In the genomic region with DNA sequence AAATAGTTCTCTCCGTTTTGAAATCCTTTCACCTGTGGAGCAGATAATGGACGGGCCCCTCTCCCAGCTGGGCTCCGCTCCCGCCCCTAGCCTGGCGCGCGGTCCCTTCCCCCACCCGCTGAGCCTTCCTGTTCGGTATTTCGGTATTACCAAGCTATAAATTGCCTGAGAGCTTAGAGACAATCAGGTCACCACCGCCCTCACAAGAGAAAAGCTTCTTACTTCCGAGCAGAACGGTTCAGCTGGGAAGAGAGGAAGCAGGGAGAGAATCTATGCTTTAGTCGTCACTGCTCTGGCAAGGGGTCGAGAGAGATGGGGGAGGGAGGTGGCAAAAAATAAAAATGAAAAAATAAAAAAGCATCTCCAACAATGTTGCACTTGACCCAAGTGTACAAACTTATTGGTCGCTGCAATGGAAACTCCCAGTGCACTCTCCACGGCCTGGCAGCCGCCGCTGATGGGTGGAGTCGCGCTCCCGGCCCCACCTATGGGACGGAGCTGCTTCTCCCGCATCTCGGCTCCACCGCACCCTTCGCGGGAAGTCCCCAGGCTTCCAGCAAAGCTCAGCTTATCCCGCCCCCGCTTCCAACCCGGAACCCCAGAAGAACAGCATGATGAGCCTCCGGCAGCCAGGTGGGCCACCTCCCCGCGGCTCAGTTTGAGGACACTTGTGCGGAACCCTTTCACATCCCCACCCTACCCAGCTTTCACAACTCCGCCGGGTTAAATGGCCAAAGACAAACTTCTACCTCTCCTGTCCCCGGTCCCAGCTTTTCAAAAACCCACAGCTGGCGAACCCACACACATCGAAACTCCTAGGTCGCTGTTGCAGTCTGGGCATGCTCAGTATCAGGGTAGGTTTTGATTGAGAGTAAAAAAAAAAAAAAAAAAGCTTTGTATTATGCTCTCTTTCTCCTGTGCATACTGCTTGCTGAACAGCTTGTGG, we compare ENCODE assay signal across 8 cellular contexts. TPM values are rescaled to one million over a fixed set of nuclear protein-coding genes. Genes with fewer than 3 reads are reported as not detected.
A peak's percentile ranks its signal among the peaks of the same experiment; 100 is the strongest.
DNase-seq lines count a peak whose midpoint lies in the region; ATAC-seq and TF ChIP-seq lines count a peak whose summit lies in the region.

No MANE protein-coding gene starts in this region.

- H3K9me3 ChIP-seq in mesenchymal stem cell (ENCODE audit: control insufficient read depth, low read length) (no peaks in the 10 kb centered on the region), vagina (no peaks in the 10 kb centered on the region)

- no peak for TF ChIP-seq POLR2A in vagina (IDR thresholded peaks at IDR 0.05)

- peak overlapping the region; percentile 47 for H4K91ac ChIP-seq in mesenchymal stem cell (ENCODE audit: low read length)

- no peak for TF ChIP-seq CTCF in vagina (IDR thresholded peaks at IDR 0.05)

- peak overlapping the region; percentile 99 for H2AFZ ChIP-seq in mesenchymal stem cell (ENCODE audit: low read depth, low read length)

- peak overlapping the region; percentile 69 to 80 for H3K4ac ChIP-seq in mesenchymal stem cell (ENCODE audit: low read depth in 1 of 2, low read length in 2 of 2)

- H2BK12ac ChIP-seq in mesenchymal stem cell (ENCODE audit: low read length in 2 of 2), result peak overlapping the region in 1 of 2 experiments; percentile 84

- ATAC-seq in GM18909 (IDR thresholded peaks at IDR 0.05; ENCODE audit: poor library complexity, unreplicated experiment) (peak; percentile 56), HG03342 (IDR thresholded peaks at IDR 0.05; ENCODE audit: unreplicated experiment) (peak; percentile 63)

- peak overlapping the region; percentile 84 for H3K27ac ChIP-seq in mesenchymal stem cell (ENCODE audit: low read length, poor library complexity, severe bottlenecking)
- peak overlapping the region; percentile 42 for H3K27ac ChIP-seq in vagina

- H3K23ac ChIP-seq in mesenchymal stem cell (ENCODE audit: low read length in 2 of 2), result peak overlapping the region in 1 of 2 experiments; percentile 52

- under 1% methylated on average over 31 of the region's 41 CpGs for WGBS in mesenchymal stem cell

- DNase-seq in ACHN (peak; percentile 89), NCI-H748 (lab: John Stamatoyannopoulos, UW; ENCODE audit: unreplicated experiment) (peak; percentile 96), ecto neural progenitor cell (ENCODE audit: low spot score) (peak; percentile 84), mesenchymal stem cell (peak; percentile 70), vagina (ENCODE audit: extremely low spot score in 2 of 2) (no peak), GF-D8 (lab: John Stamatoyannopoulos, UW) (no peak)

- peak overlapping the region; percentile 60 for H4K8ac ChIP-seq in mesenchymal stem cell (ENCODE audit: low read length)

- peak overlapping the region; percentile 88 for H3K4me2 ChIP-seq in mesenchymal stem cell (ENCODE audit: low read length, poor library complexity, severe bottlenecking)

- in situ Hi-C loops in ACHN (cut with HindIII; ENCODE audit: low pct_ligation_motif_present, low pct_unique_long_range_greater_than_20kb, low sequenced_read_pairs), result no loop called here

- H3K4me3 ChIP-seq in mesenchymal stem cell (ENCODE audit: insufficient read depth in 1 of 2, low read depth in 1 of 2, low read length in 2 of 2) (peak overlapping the region; percentile 79 to 84), vagina (peak overlapping the region; percentile 50 to 59)

- H3K14ac ChIP-seq in mesenchymal stem cell (ENCODE audit: low read length in 2 of 2), result no peak overlapping the region

- peaks cover 5% of the 10 kb centered on the region for H3K4me1 ChIP-seq in mesenchymal stem cell (ENCODE audit: control insufficient read depth, insufficient read depth, low read depth, low read length)
- no peaks in the 10 kb centered on the region for H3K4me1 ChIP-seq in vagina

- peak overlapping the region; percentile 44 for H2BK5ac ChIP-seq in mesenchymal stem cell (ENCODE audit: low read depth, low read length, poor library complexity, severe bottlenecking)

- peak overlapping the region; percentile 18 to 39 for H3K18ac ChIP-seq in mesenchymal stem cell (ENCODE audit: low read depth in 1 of 2, low read length in 2 of 2)

- peak overlapping the region; percentile 34 for H3K9ac ChIP-seq in mesenchymal stem cell (ENCODE audit: low read length)

- intact Hi-C loops in vagina (cut with DNase I), result no loop called here

- peak overlapping the region; percentile 68 for H2BK120ac ChIP-seq in mesenchymal stem cell (ENCODE audit: low read depth, low read length)

- H3K27me3 ChIP-seq in mesenchymal stem cell (ENCODE audit: control insufficient read depth in 1 of 2, insufficient read depth in 1 of 2, low read length in 2 of 2), result peaks cover 0 to 38% of the 10 kb centered on the region in 2 experiments
- H3K27me3 ChIP-seq in vagina, result no peaks in the 10 kb centered on the region

- H3K36me3 ChIP-seq in mesenchymal stem cell (ENCODE audit: control insufficient read depth in 1 of 2, insufficient read depth in 2 of 2, low read depth in 1 of 2, low read length in 2 of 2) (no peaks in the 10 kb centered on the region), vagina (no peaks in the 10 kb centered on the region)

- H3K79me1 ChIP-seq in mesenchymal stem cell (replicated peaks; ENCODE audit: low read length, poor library complexity, severe bottlenecking), result peaks cover 6% of the 10 kb centered on the region

- H2BK15ac ChIP-seq in mesenchymal stem cell (ENCODE audit: low read depth, poor library complexity, severe bottlenecking), result no peak overlapping the region

- H2AK5ac ChIP-seq in mesenchymal stem cell (ENCODE audit: low read length, severe bottlenecking), result no peak overlapping the region

RNA-seq across cellular contexts. Expression of a gene that starts 0.8 kb away (rescaled TPM):
- 6.2 TPM for polyA plus RNA-seq in mesenchymal stem cell (2013, experiment 1 of 2)
- 5.9 TPM for polyA plus RNA-seq in mesenchymal stem cell (2013, experiment 2 of 2)
- total RNA-seq in vagina, result 13.3 TPM

Comparison
In these comparisons a context has a peak if more than half of its experiments do, and no peak if none do; other contexts are left out.
1. DNase-seq: peak in ACHN (single experiment), NCI-H748 (single experiment), ecto neural progenitor cell (single experiment) and mesenchymal stem cell (single experiment); none in vagina (0 of 2) and GF-D8 (single experiment).